ENCODE assay signal across 16 cellular contexts in genomic region chr1:167467126-167467725, GRCh38. TPM values are rescaled to one million over a fixed set of nuclear protein-coding genes. Genes with fewer than 3 reads are reported as not detected.
A peak's percentile ranks its signal among the peaks of the same experiment; 100 is the strongest.
DNase-seq lines count a peak whose midpoint lies in the region; ATAC-seq and TF ChIP-seq lines count a peak whose summit lies in the region.
"Had no signal": no experiment of that assay in that cellular context is flagged by ENCODE, and none has a peak within 500 bp of the region (broad histone marks: within the 10 kb centered on the region; RNA-seq: fewer than 3 reads in every experiment).

No MANE protein-coding gene starts in this region.

- H3K9me3 ChIP-seq in endodermal cell (ENCODE audit: control insufficient read depth, low read length) (no peaks in the 10 kb centered on the region), neural progenitor cell (ENCODE audit: low read depth) (no peaks in the 10 kb centered on the region)
- H3K9me3 ChIP-seq: SK-N-SH had no signal

- no peak for DNase-seq in activated CD4-positive, alpha-beta memory T cell treated with anti-CD3 and anti-CD28 coated beads for 36 hours
- DNase-seq in activated CD4-positive, alpha-beta memory T cell treated with anti-CD3 and anti-CD28 coated beads, Interleukin-2, amount 10 ng/mL, durations not matched to agents 7 days and 5 days = no peak
- peak; percentile 24 for DNase-seq in RWPE1 (ENCODE audit: low spot score)
- DNase-seq in endodermal cell = no peak
- DNase-seq in neural progenitor cell (ENCODE audit: low spot score) = no peak
- DNase-seq in NCI-H1417 treated with DMSO at 0.1 percent for 48 hours (lab: John Stamatoyannopoulos, UW) = no peak
- DNase-seq: cerebellar nuclear complex, hippocampal formation, NCI-H2081 treated with DMSO at 0.1 percent for 48 hours, SK-N-SH had no signal

- POLR2A ChIA-PET in activated CD4-positive, alpha-beta memory T cell treated with anti-CD3 and anti-CD28 coated beads for 36 hours (lab: Charles Lee) = interaction anchor here (2.0 kb wide), 1 partner anchor 12 kb away, joined by 7 read pairs; no protein-coding TSS in a partner anchor
- POLR2A ChIA-PET in activated CD4-positive, alpha-beta memory T cell treated with anti-CD3 and anti-CD28 coated beads, Interleukin-2, amount 10 ng/mL, durations not matched to agents 7 days and 5 days (lab: Charles Lee) = interaction anchor here (1.2 to 3.7 kb wide), 5 partner anchors 12 to 48 kb away, joined by 3 to 26 read pairs (median 7); no protein-coding TSS in a partner anchor
- POLR2A ChIA-PET in RWPE1 (lab: Yijun Ruan, JAX; ENCODE audit: low non-redundant PET) = no interaction called here

- peaks cover 65% of the 10 kb centered on the region for H3K4me1 Mint-ChIP-seq in activated CD4-positive, alpha-beta memory T cell treated with anti-CD3 and anti-CD28 coated beads for 36 hours (ENCODE audit: low read depth)
- peaks cover 44% of the 10 kb centered on the region for H3K4me1 Mint-ChIP-seq in activated CD4-positive, alpha-beta memory T cell treated with anti-CD3 and anti-CD28 coated beads, Interleukin-2, amount 10 ng/mL, durations not matched to agents 7 days and 5 days
- H3K4me1 Mint-ChIP-seq in endodermal cell (peaks cover 15% of the 10 kb centered on the region), neural progenitor cell (peaks cover 60% of the 10 kb centered on the region)

- peak overlapping the region; percentile 60 for H3K27ac Mint-ChIP-seq in activated CD4-positive, alpha-beta memory T cell treated with anti-CD3 and anti-CD28 coated beads for 36 hours
- no peak overlapping the region for H3K27ac Mint-ChIP-seq in activated CD4-positive, alpha-beta memory T cell treated with anti-CD3 and anti-CD28 coated beads, Interleukin-2, amount 10 ng/mL, durations not matched to agents 7 days and 5 days
- H3K27ac Mint-ChIP-seq in endodermal cell (peak overlapping the region; percentile 39), neural progenitor cell (peak overlapping the region; percentile 83)

- peak overlapping the region; percentile 17 for H2AFZ ChIP-seq in neural progenitor cell (replicated peaks)
- H2AFZ ChIP-seq: parathyroid adenoma had no signal

- CTCF ChIA-PET in activated CD4-positive, alpha-beta memory T cell treated with anti-CD3 and anti-CD28 coated beads for 36 hours (lab: Charles Lee) = interaction anchor here (4.3 kb wide), 1 partner anchor 66 kb away, joined by 19 read pairs; no protein-coding TSS in a partner anchor
- CTCF ChIA-PET in activated CD4-positive, alpha-beta memory T cell treated with anti-CD3 and anti-CD28 coated beads, Interleukin-2, amount 10 ng/mL, durations not matched to agents 7 days and 5 days (lab: Charles Lee) = interaction anchor here (0.9 to 1.8 kb wide), 7 partner anchors 9 to 51 kb away, joined by 3 to 6 read pairs (median 3); partner anchors contain the start of gene CD247
- CTCF ChIA-PET in RWPE1 (lab: Yijun Ruan, JAX) = no interaction called here

- WGBS in endodermal cell (ENCODE audit: insufficient coverage in 1 of 2, insufficient read length in 1 of 2), 2 experiments = 69 to 73% methylated on average over 14 to 15 of the region's 15 CpGs

- intact Hi-C loops in activated CD4-positive, alpha-beta memory T cell treated with anti-CD3 and anti-CD28 coated beads for 36 hours (cut with micrococcal nuclease) = no loop called here

- H3K27ac ChIP-seq in RWPE1 (no peak overlapping the region), endodermal cell (ENCODE audit: low read depth, low read length) (no peak overlapping the region), neural progenitor cell (no peak overlapping the region)
- H3K27ac ChIP-seq: HL-60, parathyroid adenoma, VCaP had no signal

- H3K4me3 Mint-ChIP-seq in activated CD4-positive, alpha-beta memory T cell treated with anti-CD3 and anti-CD28 coated beads for 36 hours = no peak overlapping the region
- H3K4me3 Mint-ChIP-seq in activated CD4-positive, alpha-beta memory T cell treated with anti-CD3 and anti-CD28 coated beads, Interleukin-2, amount 10 ng/mL, durations not matched to agents 7 days and 5 days = no peak overlapping the region
- no peak overlapping the region for H3K4me3 Mint-ChIP-seq in endodermal cell
- no peak overlapping the region for H3K4me3 Mint-ChIP-seq in neural progenitor cell

- H3K36me3 Mint-ChIP-seq in activated CD4-positive, alpha-beta memory T cell treated with anti-CD3 and anti-CD28 coated beads for 36 hours = peaks cover 18% of the 10 kb centered on the region
- peaks cover 41% of the 10 kb centered on the region for H3K36me3 Mint-ChIP-seq in activated CD4-positive, alpha-beta memory T cell treated with anti-CD3 and anti-CD28 coated beads, Interleukin-2, amount 10 ng/mL, durations not matched to agents 7 days and 5 days (ENCODE audit: low read depth)
- H3K36me3 Mint-ChIP-seq in endodermal cell (ENCODE audit: low read depth) (no peaks in the 10 kb centered on the region), neural progenitor cell (no peaks in the 10 kb centered on the region)

- H4K20me1 ChIP-seq in neural progenitor cell (ENCODE audit: low read depth) = no peaks in the 10 kb centered on the region

- H3K4me2 ChIP-seq in neural progenitor cell = peak overlapping the region; percentile 33
- H3K4me2 ChIP-seq: SK-N-SH had no signal

- ATAC-seq in GM21786 (IDR thresholded peaks at IDR 0.05; ENCODE audit: unreplicated experiment) (no peak), GM21423 (IDR thresholded peaks at IDR 0.05; ENCODE audit: unreplicated experiment) (no peak)

- peaks cover 6% of the 10 kb centered on the region for H3K4me1 ChIP-seq in endodermal cell (ENCODE audit: control insufficient read depth, insufficient read depth, low read length)
- peaks cover 48% of the 10 kb centered on the region for H3K4me1 ChIP-seq in neural progenitor cell
- H3K4me1 ChIP-seq: parathyroid adenoma had no signal

- no peaks in the 10 kb centered on the region for H3K36me3 ChIP-seq in endodermal cell (ENCODE audit: control insufficient read depth, insufficient read depth, low read length)
- no peaks in the 10 kb centered on the region for H3K36me3 ChIP-seq in neural progenitor cell

- no peaks in the 10 kb centered on the region for H3K9me3 Mint-ChIP-seq in activated CD4-positive, alpha-beta memory T cell treated with anti-CD3 and anti-CD28 coated beads for 36 hours
- no peaks in the 10 kb centered on the region for H3K9me3 Mint-ChIP-seq in activated CD4-positive, alpha-beta memory T cell treated with anti-CD3 and anti-CD28 coated beads, Interleukin-2, amount 10 ng/mL, durations not matched to agents 7 days and 5 days
- H3K9me3 Mint-ChIP-seq in endodermal cell (no peaks in the 10 kb centered on the region), neural progenitor cell (no peaks in the 10 kb centered on the region)

- H3K27me3 ChIP-seq in endodermal cell (ENCODE audit: control insufficient read depth, insufficient read depth, low read length, poor library complexity, severe bottlenecking) (no peaks in the 10 kb centered on the region), neural progenitor cell (no peaks in the 10 kb centered on the region)

- H3K9ac ChIP-seq in endodermal cell (ENCODE audit: extremely low read depth, low read length, poor library complexity, severe bottlenecking) = no peak overlapping the region
- no peak overlapping the region for H3K9ac ChIP-seq in neural progenitor cell
- H3K9ac ChIP-seq: parathyroid adenoma, SK-N-SH had no signal

- no peaks in the 10 kb centered on the region for H3K79me2 ChIP-seq in neural progenitor cell (ENCODE audit: low read depth)
- H3K79me2 ChIP-seq: parathyroid adenoma had no signal

- H3K27me3 Mint-ChIP-seq in activated CD4-positive, alpha-beta memory T cell treated with anti-CD3 and anti-CD28 coated beads for 36 hours = no peaks in the 10 kb centered on the region
- no peaks in the 10 kb centered on the region for H3K27me3 Mint-ChIP-seq in activated CD4-positive, alpha-beta memory T cell treated with anti-CD3 and anti-CD28 coated beads, Interleukin-2, amount 10 ng/mL, durations not matched to agents 7 days and 5 days
- H3K27me3 Mint-ChIP-seq in endodermal cell (ENCODE audit: insufficient read depth) = peaks cover 1% of the 10 kb centered on the region
- peaks cover 7% of the 10 kb centered on the region for H3K27me3 Mint-ChIP-seq in neural progenitor cell (ENCODE audit: insufficient read depth, low read depth)

- H3F3A ChIP-seq in neural progenitor cell (ENCODE audit: low read depth) = peaks cover 42% of the 10 kb centered on the region

- TF ChIP-seq CTCF in RWPE1 (conservative IDR thresholded peaks at IDR 0.05; ENCODE audit: low read depth) (no peak), endodermal cell (conservative IDR thresholded peaks at IDR 0.05) (no peak), neural progenitor cell (IDR thresholded peaks at IDR 0.05) (no peak)

- no peak overlapping the region for H3K4me3 ChIP-seq in endodermal cell (ENCODE audit: low read length)
- no peak overlapping the region for H3K4me3 ChIP-seq in neural progenitor cell

RNA-seq across cellular contexts. Expression of gene CD247, which starts 51.1 kb away (rescaled TPM):
- total RNA-seq in activated CD4-positive, alpha-beta memory T cell treated with anti-CD3 and anti-CD28 coated beads for 36 hours = 100 to 1,000 TPM; 105 to 114 TPM
- 100 to 1,000 TPM; 239 to 242 TPM for total RNA-seq in activated CD4-positive, alpha-beta memory T cell treated with anti-CD3 and anti-CD28 coated beads, Interleukin-2, amount 10 ng/mL, durations not matched to agents 7 days and 5 days
- total RNA-seq in endodermal cell = under 1 TPM; 0.46 to 0.55 TPM
- polyA plus RNA-seq in endodermal cell (2013, experiment 1 of 2) = 0.36 TPM
- 0.50 TPM for polyA plus RNA-seq in endodermal cell (2013, experiment 2 of 2)
- total RNA-seq in neural progenitor cell (ENCODE audit: low replicate concordance) = 1.3 and 1.5 TPM in 2 replicates
- total RNA-seq: epithelial cell of proximal tubule had no signal

Comparison
In these comparisons a context has a peak if more than half of its experiments do, and no peak if none do; other contexts are left out.
1. RNA of gene CD247, which starts 51.1 kb away (total RNA-seq): 239 to 242 TPM in activated CD4-positive, alpha-beta memory T cell treated with anti-CD3 and anti-CD28 coated beads, Interleukin-2, amount 10 ng/mL, durations not matched to agents 7 days and 5 days and 105 to 114 TPM in activated CD4-positive, alpha-beta memory T cell treated with anti-CD3 and anti-CD28 coated beads for 36 hours; 1.3 to 1.5 TPM in neural progenitor cell and 0.46 to 0.55 TPM in endodermal cell; every median in the first group is over 10 times any median in the second.